ENCODE assay signal across 9 cellular contexts in the genomic region with DNA sequence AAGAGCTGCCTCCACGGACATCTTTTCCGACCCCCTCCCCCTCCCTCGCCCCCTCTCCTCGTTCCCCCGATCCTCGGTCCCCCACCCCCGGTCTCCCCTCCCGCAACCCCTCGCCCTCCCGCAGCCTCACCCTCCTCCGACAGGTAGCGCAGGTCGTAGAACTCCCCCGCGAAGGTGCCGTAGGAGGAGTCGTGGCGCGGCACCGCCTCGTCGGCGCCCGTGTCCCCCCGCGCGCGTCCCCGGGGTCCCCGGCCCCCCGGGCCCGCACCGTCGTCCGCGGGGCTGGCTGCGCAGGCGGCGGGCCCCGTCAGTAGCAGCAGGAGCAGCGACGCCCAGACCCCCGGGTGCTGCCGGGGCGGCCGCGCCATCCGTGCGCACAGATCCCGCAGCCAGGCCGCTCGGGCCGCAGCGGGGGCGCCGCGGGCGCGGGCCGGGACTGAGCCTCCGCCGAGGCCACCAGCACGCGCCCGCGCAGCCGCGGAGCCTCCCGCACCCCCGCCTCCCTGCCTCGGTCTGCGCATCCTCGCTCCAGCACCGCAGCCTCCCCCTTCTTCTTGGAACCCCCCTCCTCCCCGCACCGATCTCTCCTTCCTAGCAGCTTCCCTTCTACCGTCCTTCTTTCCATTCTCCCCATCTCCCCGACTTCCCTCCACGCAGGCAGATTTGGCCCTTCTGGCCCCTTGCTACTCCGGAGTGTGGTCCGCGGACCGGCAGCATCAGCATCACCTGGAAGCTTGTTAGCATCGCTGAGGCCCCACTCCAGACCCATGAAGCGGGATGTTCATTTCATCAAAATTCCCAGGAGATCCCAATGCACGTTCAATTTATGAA. TPM values are rescaled to one million over a fixed set of nuclear protein-coding genes. Genes with fewer than 3 reads are reported as not detected.
DNase-seq lines count a peak whose midpoint lies in the region; ATAC-seq and FAIRE-seq lines count a peak whose summit lies in the region.
"Had no signal": no experiment of that assay in that cellular context is flagged by ENCODE, and none has a peak within 500 bp of the region (broad histone marks: within the 10 kb centered on the region; RNA-seq: fewer than 3 reads in every experiment).

A gene with protein sequence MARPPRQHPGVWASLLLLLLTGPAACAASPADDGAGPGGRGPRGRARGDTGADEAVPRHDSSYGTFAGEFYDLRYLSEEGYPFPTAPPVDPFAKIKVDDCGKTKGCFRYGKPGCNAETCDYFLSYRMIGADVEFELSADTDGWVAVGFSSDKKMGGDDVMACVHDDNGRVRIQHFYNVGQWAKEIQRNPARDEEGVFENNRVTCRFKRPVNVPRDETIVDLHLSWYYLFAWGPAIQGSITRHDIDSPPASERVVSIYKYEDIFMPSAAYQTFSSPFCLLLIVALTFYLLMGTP (minus strand): TSS at position 479 of the 831 bp plus-strand sequence. CDS start 111 bp downstream, at position 368.

- H3K27ac Mint-ChIP-seq in naive thymus-derived CD4-positive, alpha-beta T cell: no peak within 1 kb of the TSS

- CTCF ChIA-PET in naive thymus-derived CD4-positive, alpha-beta T cell (lab: Charles Lee): no interaction called here

- peak within 1 kb of the TSS; percentile 31 for H3K4me3 ChIP-seq in ectodermal cell (ENCODE audit: insufficient read depth, low read depth, low read length)
- H3K4me3 ChIP-seq in naive thymus-derived CD4-positive, alpha-beta T cell (ENCODE audit: low read length): no peak within 1 kb of the TSS

- intact Hi-C loops in left cardiac atrium (cut with DNase I): loop anchor here in 1 of 2 donors (2.0 kb wide), 1 partner anchor 70 kb away; no protein-coding TSS in a partner anchor
- intact Hi-C loops in left ventricle myocardium superior (cut with micrococcal nuclease): no loop called here
- intact Hi-C loops in naive thymus-derived CD4-positive, alpha-beta T cell (cut with micrococcal nuclease): no loop called here

- no peaks in the 10 kb centered on the region for H3K36me3 ChIP-seq in ectodermal cell (ENCODE audit: control insufficient read depth, insufficient read depth, low read length)
- H3K36me3 ChIP-seq in naive thymus-derived CD4-positive, alpha-beta T cell (ENCODE audit: control insufficient read depth in 2 of 3, insufficient read depth in 3 of 3, low read length in 3 of 3): no peaks in the 10 kb centered on the region

- peak; percentile 41 to 63 for ATAC-seq in left cardiac atrium
- no peak for ATAC-seq in left ventricle myocardium superior
- ATAC-seq in naive thymus-derived CD4-positive, alpha-beta T cell: no peak
- ATAC-seq in GM18907 (IDR thresholded peaks at IDR 0.05; ENCODE audit: unreplicated experiment): no peak

- H3K4me1 Mint-ChIP-seq in naive thymus-derived CD4-positive, alpha-beta T cell: peaks cover 0 to 9% (median 6%) of the 10 kb centered on the region in 7 donors

- peaks cover 52 to 69% (median 63%) of the 10 kb centered on the region in 5 donors for H3K27me3 Mint-ChIP-seq in naive thymus-derived CD4-positive, alpha-beta T cell

- no peaks in the 10 kb centered on the region for H3K9me3 ChIP-seq in ectodermal cell (ENCODE audit: control insufficient read depth, low read length)
- no peaks in the 10 kb centered on the region for H3K9me3 ChIP-seq in naive thymus-derived CD4-positive, alpha-beta T cell (ENCODE audit: control insufficient read depth in 2 of 3, low read length in 3 of 3)

- H3K9me3 Mint-ChIP-seq in naive thymus-derived CD4-positive, alpha-beta T cell: peaks cover 0 to 17% (median 10%) of the 10 kb centered on the region in 11 donors

- peaks cover 0 to 16% (median 4%) of the 10 kb centered on the region in 5 donors for H3K36me3 Mint-ChIP-seq in naive thymus-derived CD4-positive, alpha-beta T cell

- POLR2A ChIA-PET in naive thymus-derived CD4-positive, alpha-beta T cell (lab: Charles Lee): no interaction called here

- H3K27ac ChIP-seq in ectodermal cell (ENCODE audit: insufficient read depth, low read depth, low read length, poor library complexity, severe bottlenecking): peak within 1 kb of the TSS; percentile 16
- no peak within 1 kb of the TSS for H3K27ac ChIP-seq in naive thymus-derived CD4-positive, alpha-beta T cell (ENCODE audit: low read depth, low read length)

- peaks cover 68% of the 10 kb centered on the region for H3K27me3 ChIP-seq in ectodermal cell (ENCODE audit: control insufficient read depth, insufficient read depth, low read length, poor library complexity, severe bottlenecking)
- peaks cover 0 to 4% of the 10 kb centered on the region in 2 donors for H3K27me3 ChIP-seq in naive thymus-derived CD4-positive, alpha-beta T cell (ENCODE audit: control insufficient read depth in 2 of 2, insufficient read depth in 2 of 2, low read length in 2 of 2)

- H3K4me3 Mint-ChIP-seq in naive thymus-derived CD4-positive, alpha-beta T cell: peak within 1 kb of the TSS; percentile 25 to 84 (median 70)

- H3K4me1 ChIP-seq in ectodermal cell (ENCODE audit: control insufficient read depth, insufficient read depth, low read length): peaks cover 10% of the 10 kb centered on the region
- H3K4me1 ChIP-seq in naive thymus-derived CD4-positive, alpha-beta T cell (ENCODE audit: control insufficient read depth in 2 of 2, insufficient read depth in 2 of 2, low read length in 2 of 2): no peaks in the 10 kb centered on the region

- 4 to 5% methylated on average over 81 of the region's 86 CpGs for WGBS in ectodermal cell, 2 experiments

- DNase-seq in left cardiac atrium (no peak), left ventricle myocardium superior (no peak), epidermal melanocyte (ENCODE audit: insufficient read length, low spot score) (no peak), hepatic stellate cell (ENCODE audit: low spot score) (no peak), RCC 7860 (ENCODE audit: low spot score) (no peak)
- DNase-seq in naive thymus-derived CD4-positive, alpha-beta T cell: no peak

- FAIRE-seq in RCC 7860 (lab: Jason Lieb, UNC): no peak
- FAIRE-seq: endometrium had no signal

RNA-seq across cellular contexts. Expression of the gene that starts here (rescaled TPM):
- total RNA-seq in left cardiac atrium (1 to 10 TPM; 4.4 to 5.7 TPM), left ventricle myocardium superior (2.2 TPM)
- 0.91 TPM for polyA plus RNA-seq in ectodermal cell (2013, experiment 1 of 4)
- polyA plus RNA-seq in ectodermal cell (2013, experiment 2 of 4): 1.9 TPM
- polyA plus RNA-seq in ectodermal cell (2013, experiment 3 of 4): 1.6 TPM
- polyA plus RNA-seq in ectodermal cell (2013, experiment 4 of 4): 2.3 TPM
- not detected for total RNA-seq in naive thymus-derived CD4-positive, alpha-beta T cell
- not detected for polyA plus RNA-seq in naive thymus-derived CD4-positive, alpha-beta T cell

Comparison
In these comparisons a context has a peak if more than half of its experiments do, and no peak if none do; other contexts are left out.
1. ATAC-seq: peak in left cardiac atrium (2 of 2); none in left ventricle myocardium superior (single experiment), naive thymus-derived CD4-positive, alpha-beta T cell (single experiment) and GM18907 (single experiment).